In genomic region chr1:150764617-150765090, GRCh38 we compare ENCODE assay signal across 8 cellular contexts. TPM values are rescaled to one million over a fixed set of nuclear protein-coding genes. Genes with fewer than 3 reads are reported as not detected.
DNase-seq lines count a peak whose midpoint lies in the region; TF ChIP-seq lines count a peak whose summit lies in the region.

No MANE protein-coding gene starts in this region.

- H3K36me3 ChIP-seq in DOHH2 (ENCODE audit: control insufficient read depth, low read length) (peaks cover 37% of the 10 kb centered on the region), adrenal gland (replicated peaks in 1 of 2) (no peaks in the 10 kb centered on the region)

- TF ChIP-seq CTCF in DOHH2 (IDR thresholded peaks at IDR 0.05; ENCODE audit: low read depth, low read length, poor library complexity, severe bottlenecking) = no peak
- TF ChIP-seq CTCF in osteocyte (IDR thresholded peaks at IDR 0.05) = no peak
- no peak for TF ChIP-seq CTCF in adrenal gland (IDR thresholded peaks at IDR 0.05)

- peaks cover 7% of the 10 kb centered on the region; the same call in 1 of the 2 replicates for H3F3A ChIP-seq in DOHH2 (ENCODE audit: control insufficient read depth, insufficient read depth)

- peak; percentile 56 for DNase-seq in NAMALWA (ENCODE audit: low spot score)
- DNase-seq in dermis blood vessel endothelial cell = peak; percentile 87
- DNase-seq in osteocyte (ENCODE audit: extremely low spot score, unreplicated experiment) = no peak
- no peak for DNase-seq in NCI-H1105 (lab: John Stamatoyannopoulos, UW)
- no peak for DNase-seq in adrenal gland
- DNase-seq in stimulated activated CD4-positive, alpha-beta T cell treated with anti-CD3 and anti-CD28 coated beads, Interleukin-12 subunit alpha, Interleukin-12 subunit beta, amount 100 ng/mL, for 4 hours = no peak
- DNase-seq in NCI-H187 treated with DMSO at 0.1 percent for 48 hours (lab: John Stamatoyannopoulos, UW) = no peak

- H3K36me3 Mint-ChIP-seq in osteocyte (ENCODE audit: unreplicated experiment) = no peaks in the 10 kb centered on the region

- TF ChIP-seq POLR2A in adrenal gland (IDR thresholded peaks at IDR 0.05) = no peak

- H4K20me1 ChIP-seq in DOHH2 (ENCODE audit: control insufficient read depth, insufficient read depth, low read depth, low read length) = no peaks in the 10 kb centered on the region

- H3K27ac ChIP-seq in DOHH2 (ENCODE audit: low read depth, low read length) = peak overlapping the region; percentile 83
- H3K27ac ChIP-seq in adrenal gland = peak overlapping the region in 1 of 5 donors; percentile 19

- peak overlapping the region; percentile 81 for H3K27ac Mint-ChIP-seq in osteocyte (ENCODE audit: unreplicated experiment)

- 63 to 72% (median 67%) methylated on average over 2 of the region's 2 CpGs for WGBS in adrenal gland, 4 donors

- no peaks in the 10 kb centered on the region for H3K9me2 ChIP-seq in DOHH2 (replicated peaks; ENCODE audit: control insufficient read depth, low read length)

- H3K27me3 ChIP-seq in DOHH2 (ENCODE audit: control insufficient read depth, low read length) (no peaks in the 10 kb centered on the region), adrenal gland (no peaks in the 10 kb centered on the region)

- peak overlapping the region; percentile 90 for H3K4me2 ChIP-seq in DOHH2 (ENCODE audit: low read length)

- H3K9me3 ChIP-seq in DOHH2 (ENCODE audit: control insufficient read depth, insufficient read depth, low read length) (peaks cover 7% of the 10 kb centered on the region), adrenal gland (replicated peaks in 1 of 3) (no peaks in the 10 kb centered on the region)

- peak overlapping the region; percentile 64 for H3K4me3 Mint-ChIP-seq in osteocyte (ENCODE audit: unreplicated experiment)

- no peaks in the 10 kb centered on the region for H3K27me3 Mint-ChIP-seq in osteocyte (ENCODE audit: unreplicated experiment)

- H3K4me1 ChIP-seq in DOHH2 (ENCODE audit: control insufficient read depth, low read length) (peaks cover 46% of the 10 kb centered on the region), adrenal gland (replicated peaks in 1 of 2) (peaks cover 0 to 6% of the 10 kb centered on the region in 2 donors)

- H3K4me3 ChIP-seq in DOHH2 (ENCODE audit: low read length) (peak overlapping the region; percentile 86), adrenal gland (peak overlapping the region in 1 of 4 donors; percentile 50)

- H3K79me2 ChIP-seq in DOHH2 (ENCODE audit: control insufficient read depth, low read length) = peaks cover 58% of the 10 kb centered on the region

- peaks cover 6% of the 10 kb centered on the region for H3K9me3 Mint-ChIP-seq in osteocyte (ENCODE audit: unreplicated experiment)

- intact Hi-C loops in adrenal gland (cut with DNase I) = no loop called here

- peaks cover 19% of the 10 kb centered on the region for H3K4me1 Mint-ChIP-seq in osteocyte (ENCODE audit: unreplicated experiment)

RNA-seq across cellular contexts. Expression of gene CTSS, which starts 0.9 kb away (rescaled TPM):
- total RNA-seq in dermis blood vessel endothelial cell (57.5 and 63.3 TPM in 2 replicates), osteocyte (4.4 and 6.9 TPM in 2 replicates), adrenal gland (100 to 1,000 TPM in 6 of 8 donors, 10 to 100 TPM in 2; 81.7 to 175 (median 113) TPM)
- 10 to 100 TPM; 12.1 to 36.0 (median 33.4) TPM for polyA plus RNA-seq in adrenal gland

RNA-seq across cellular contexts. Expression of gene CTSK, which starts 43.4 kb away (rescaled TPM):
- total RNA-seq in dermis blood vessel endothelial cell (0.68 and 0.84 TPM in 2 replicates), osteocyte (51.6 and 53.6 TPM in 2 replicates), adrenal gland (10 to 100 TPM in 5 of 8 donors, 1 to 10 TPM in 3; 5.0 to 29.4 (median 11.2) TPM)
- polyA plus RNA-seq in adrenal gland = 10 to 100 TPM in 2 of 3 donors, 1 to 10 TPM in 1; 7.9 to 27.4 (median 23.9) TPM

RNA-seq across cellular contexts. Expression of gene HORMAD1, which starts 44.0 kb away (rescaled TPM):
- total RNA-seq in dermis blood vessel endothelial cell = 0.17 TPM in 1 of 2 replicates, not detected in the other
- total RNA-seq in osteocyte = not detected in 2 replicates
- total RNA-seq in adrenal gland = under 1 TPM in 3 of 8 donors, not detected in 5; 0.14 to 0.46 (median 0.32) TPM
- not detected for polyA plus RNA-seq in adrenal gland

Comparison
In these comparisons a context has a peak if more than half of its experiments do, and no peak if none do; other contexts are left out.
1. DNase-seq: peak in NAMALWA (single experiment) and dermis blood vessel endothelial cell (single experiment); none in osteocyte (single experiment), NCI-H1105 (single experiment), adrenal gland (0 of 7), stimulated activated CD4-positive, alpha-beta T cell treated with anti-CD3 and anti-CD28 coated beads, Interleukin-12 subunit alpha, Interleukin-12 subunit beta, amount 100 ng/mL, for 4 hours (single experiment) and NCI-H187 treated with DMSO at 0.1 percent for 48 hours (single experiment).